10 cellular contexts compared by ENCODE assay signal in genomic region chr2:176852667-176853066, GRCh38.
DNase-seq lines count a peak whose midpoint lies in the region; ATAC-seq and TF ChIP-seq lines count a peak whose summit lies in the region.
"Had no signal": no experiment of that assay in that cellular context is flagged by ENCODE, and none has a peak within 500 bp of the region (broad histone marks: within the 10 kb centered on the region; RNA-seq: fewer than 3 reads in every experiment).

No MANE protein-coding gene starts in this region.

- 11 to 23% methylated on average over 3 of the region's 3 CpGs for WGBS in sigmoid colon, 2 donors

- peaks cover 0 to 5% (median 0%) of the 10 kb centered on the region in 4 donors for H3K4me1 ChIP-seq in sigmoid colon
- H3K4me1 ChIP-seq: SJCRH30 had no signal

- H3K27me3 ChIP-seq in sigmoid colon: no peaks in the 10 kb centered on the region
- H3K27me3 ChIP-seq: SJCRH30 had no signal

- H3K27ac Mint-ChIP-seq in T-helper 17 cell: peak overlapping the region; percentile 80
- H3K27ac Mint-ChIP-seq in natural killer cell treated with Interleukin-12 subunit alpha and Interleukin-12 subunit beta and Interleukin-15 and Interleukin-18, amount 100 ng/mL, for 72 hours: peak overlapping the region in 1 of 2 donors; percentile 56

- H3K4me3 Mint-ChIP-seq in T-helper 17 cell: peak overlapping the region; percentile 41
- H3K4me3 Mint-ChIP-seq in natural killer cell treated with Interleukin-12 subunit alpha and Interleukin-12 subunit beta and Interleukin-15 and Interleukin-18, amount 100 ng/mL, for 72 hours: peak overlapping the region; percentile 51

- no peak for DNase-seq in T-helper 17 cell
- peak; percentile 72 for DNase-seq in natural killer cell treated with Interleukin-12 subunit alpha and Interleukin-12 subunit beta and Interleukin-15 and Interleukin-18, amount 100 ng/mL, for 72 hours (ENCODE audit: low spot score)
- no peak for DNase-seq in sigmoid colon
- DNase-seq: SJCRH30 had no signal

- no peak overlapping the region for H3K4me3 ChIP-seq in sigmoid colon
- H3K4me3 ChIP-seq: SJCRH30 had no signal

- TF ChIP-seq POLR2A in sigmoid colon (IDR thresholded peaks at IDR 0.05): no peak

- H3K4me1 Mint-ChIP-seq in T-helper 17 cell: peaks cover 26% of the 10 kb centered on the region
- H3K4me1 Mint-ChIP-seq in natural killer cell treated with Interleukin-12 subunit alpha and Interleukin-12 subunit beta and Interleukin-15 and Interleukin-18, amount 100 ng/mL, for 72 hours (ENCODE audit: low read depth in 2 of 2): peaks cover 57 to 65% of the 10 kb centered on the region in 2 donors

- H3K36me3 ChIP-seq in sigmoid colon: no peaks in the 10 kb centered on the region
- H3K36me3 ChIP-seq: SJCRH30 had no signal

- H3K9me3 Mint-ChIP-seq in natural killer cell treated with Interleukin-12 subunit alpha and Interleukin-12 subunit beta and Interleukin-15 and Interleukin-18, amount 100 ng/mL, for 72 hours: no peaks in the 10 kb centered on the region

- TF ChIP-seq EP300 in sigmoid colon (IDR thresholded peaks at IDR 0.05): no peak

- H3K27ac ChIP-seq in sigmoid colon: no peak overlapping the region
- H3K27ac ChIP-seq: SJCRH30 had no signal

- intact Hi-C loops in sigmoid colon (cut with DNase I): no loop called here

- H3K9me3 ChIP-seq in T-helper 17 cell (ENCODE audit: control insufficient read depth, low read length, poor library complexity, severe bottlenecking) (no peaks in the 10 kb centered on the region), sigmoid colon (no peaks in the 10 kb centered on the region)
- H3K9me3 ChIP-seq: SJCRH30 had no signal

- no peak for TF ChIP-seq CTCF in sigmoid colon (IDR thresholded peaks at IDR 0.05)

- H3K27me3 Mint-ChIP-seq in T-helper 17 cell: no peaks in the 10 kb centered on the region
- H3K27me3 Mint-ChIP-seq in natural killer cell treated with Interleukin-12 subunit alpha and Interleukin-12 subunit beta and Interleukin-15 and Interleukin-18, amount 100 ng/mL, for 72 hours: no peaks in the 10 kb centered on the region

- no peaks in the 10 kb centered on the region for H3K36me3 Mint-ChIP-seq in T-helper 17 cell (ENCODE audit: low read depth)
- H3K36me3 Mint-ChIP-seq in natural killer cell treated with Interleukin-12 subunit alpha and Interleukin-12 subunit beta and Interleukin-15 and Interleukin-18, amount 100 ng/mL, for 72 hours: peaks cover 8% of the 10 kb centered on the region

- ATAC-seq in GM18520 (IDR thresholded peaks at IDR 0.05; ENCODE audit: unreplicated experiment) (peak; percentile 86), HG03175 (IDR thresholded peaks at IDR 0.05; ENCODE audit: unreplicated experiment) (peak; percentile 96), T-helper 17 cell (peak; percentile 93), GM18870 (IDR thresholded peaks at IDR 0.05; ENCODE audit: unreplicated experiment) (no peak), GM21515 (IDR thresholded peaks at IDR 0.05; ENCODE audit: unreplicated experiment) (no peak), HG02884 (IDR thresholded peaks at IDR 0.05; ENCODE audit: unreplicated experiment) (no peak)
- ATAC-seq in natural killer cell treated with Interleukin-12 subunit alpha and Interleukin-12 subunit beta and Interleukin-15 and Interleukin-18, amount 100 ng/mL, for 72 hours: peak; percentile 97 to 98
- ATAC-seq: HepG2 had no signal

Comparison
In these comparisons a context has a peak if more than half of its experiments do, and no peak if none do; other contexts are left out.
1. ATAC-seq: peak in GM18520 (single experiment), HG03175 (single experiment), T-helper 17 cell (single experiment) and natural killer cell treated with Interleukin-12 subunit alpha and Interleukin-12 subunit beta and Interleukin-15 and Interleukin-18, amount 100 ng/mL, for 72 hours (2 of 2); none in GM18870 (single experiment), GM21515 (single experiment) and HG02884 (single experiment).